Comparison of ENCODE assay signal across 1 cellular context in genomic region chr19:16088351-16088984, GRCh38.
TF ChIP-seq lines count a peak whose summit lies in the region.

No MANE protein-coding gene starts in this region.

TF ChIP-seq in WTC11, 78 proteins besides CTCF, POLR2A, EP300 and RAD21 (continued from another document):
- no peak for TF ChIP-seq ZSCAN18 (CRISPR knock-in tag; IDR thresholded peaks at IDR 0.05)
- no peak for TF ChIP-seq ATF3 (CRISPR knock-in tag; conservative IDR thresholded peaks at IDR 0.05)
- TF ChIP-seq ATF1 (CRISPR knock-in tag; IDR thresholded peaks at IDR 0.05) = no peak
- no peak for TF ChIP-seq ELF4 (CRISPR knock-in tag; IDR thresholded peaks at IDR 0.05; ENCODE audit: low read depth)
- TF ChIP-seq HMGA2 (CRISPR knock-in tag; IDR thresholded peaks at IDR 0.05) = no peak
- no peak for TF ChIP-seq CBFB (CRISPR knock-in tag; IDR thresholded peaks at IDR 0.05; ENCODE audit: low read depth)
